7 cellular contexts compared by ENCODE assay signal in the genomic region with DNA sequence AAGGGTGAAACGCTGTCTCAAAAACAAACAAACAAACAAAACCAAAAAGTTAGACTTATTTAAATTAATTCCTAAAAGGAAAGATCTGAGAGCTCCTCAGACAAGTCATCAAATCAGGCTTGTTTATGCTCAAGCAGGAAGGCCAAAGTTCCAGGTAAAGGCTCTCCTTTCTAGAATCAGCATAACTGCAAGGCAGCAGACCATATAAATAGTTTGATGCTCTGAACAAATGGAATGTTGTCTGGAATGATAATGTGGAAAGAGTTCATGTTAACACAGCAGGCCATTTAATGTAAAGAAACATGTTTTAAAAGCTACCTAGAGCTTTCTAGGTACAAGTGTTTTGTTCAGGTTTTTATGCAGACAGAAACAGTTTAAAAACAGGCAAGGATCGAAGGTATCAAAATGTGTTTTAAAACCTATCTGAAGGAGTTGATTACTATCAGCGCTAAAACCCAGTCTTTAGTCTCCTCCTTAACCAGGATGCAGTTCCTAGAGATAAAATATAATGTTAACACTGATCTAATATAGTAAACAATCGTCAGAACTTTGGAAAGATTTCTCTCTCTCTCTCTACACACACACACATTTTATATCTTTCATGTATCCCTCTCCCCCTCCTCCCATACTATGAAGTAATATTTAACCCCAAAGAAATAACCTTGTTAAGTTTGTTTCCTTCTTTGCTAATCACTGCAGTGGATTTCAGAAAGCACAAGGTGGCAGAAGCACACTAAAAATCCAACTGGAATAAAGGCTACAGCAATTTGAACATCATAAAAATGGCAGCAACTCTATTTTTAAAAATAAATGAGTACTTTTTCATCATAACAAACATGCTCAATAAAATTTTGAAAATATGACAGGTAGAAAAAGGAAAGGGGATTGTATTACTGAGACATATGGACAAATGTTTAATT.
DNase-seq lines count a peak whose midpoint lies in the region; ATAC-seq, FAIRE-seq and TF ChIP-seq lines count a peak whose summit lies in the region.

No MANE protein-coding gene starts in this region.

- H3K9me3 ChIP-seq in K562 (replicated peaks; ENCODE audit: control insufficient read depth, insufficient read depth, low read depth, low read length), result no peaks in the 10 kb centered on the region
- no peaks in the 10 kb centered on the region for H3K9me3 ChIP-seq in HepG2 (ENCODE audit: low read length)

- peak; percentile 49 to 56 for TF ChIP-seq RAD21 in K562 (CRISPR knock-in tag; conservative IDR thresholded peaks at IDR 0.05 in 1 of 2, IDR thresholded peaks at IDR 0.05 in 1 of 2)
- peak; percentile 68 for TF ChIP-seq RAD21 in HepG2 (CRISPR knock-in tag; IDR thresholded peaks at IDR 0.05)

- no peaks in the 10 kb centered on the region for H3K4me1 Mint-ChIP-seq in activated CD8-positive, alpha-beta T cell treated with anti-CD3 and anti-CD28 coated beads for 36 hours (ENCODE audit: low read depth)

- no peak overlapping the region for H3K4me3 Mint-ChIP-seq in activated CD8-positive, alpha-beta T cell treated with anti-CD3 and anti-CD28 coated beads for 36 hours

- peak; percentile 71 for TF ChIP-seq CTCF in GM13976 (IDR thresholded peaks at IDR 0.05; ENCODE audit: borderline replicate concordance, control extremely low read depth, extremely low read depth, insufficient read depth, missing control alignments)
- TF ChIP-seq CTCF in LNCaP clone FGC (IDR thresholded peaks at IDR 0.05; ENCODE audit: control insufficient read depth, extremely low read depth, insufficient read depth), result peak; percentile 82
- peak; percentile 10 to 40 (median 19); a peak in 3 of 6 replicates for TF ChIP-seq CTCF in K562 (IDR thresholded peaks at IDR 0.05 in 2 of 3, conservative IDR thresholded peaks at IDR 0.05 in 1 of 3; ENCODE audit: insufficient read depth in 2 of 3, low read depth in 1 of 3, low read length in 3 of 3)
- peak; percentile 67 for TF ChIP-seq CTCF in HepG2 (CRISPR knock-in tag; IDR thresholded peaks at IDR 0.05)
- TF ChIP-seq CTCF in activated CD8-positive, alpha-beta T cell treated with anti-CD3 and anti-CD28 coated beads for 36 hours (IDR thresholded peaks at IDR 0.05), result no peak

- no peak overlapping the region for H3K4me3 ChIP-seq in LNCaP clone FGC (ENCODE audit: low read depth, low read length)
- H3K4me3 ChIP-seq in K562, result no peak overlapping the region
- no peak overlapping the region for H3K4me3 ChIP-seq in HepG2 (replicated peaks in 1 of 3; ENCODE audit: insufficient read depth in 1 of 3, low read depth in 2 of 3, low read length in 3 of 3)

- no peaks in the 10 kb centered on the region for H3K79me2 ChIP-seq in K562 (ENCODE audit: control insufficient read depth, insufficient read depth, low read length)
- H3K79me2 ChIP-seq in HepG2 (ENCODE audit: insufficient read depth, low read length), result no peaks in the 10 kb centered on the region

- no peaks in the 10 kb centered on the region for H3K9me1 ChIP-seq in K562 (ENCODE audit: control insufficient read depth, insufficient read depth, low read length)

- TF ChIP-seq EP300 in K562 (IDR thresholded peaks at IDR 0.05; ENCODE audit: low read length) (no peak), HepG2 (IDR thresholded peaks at IDR 0.05; ENCODE audit: low read depth in 2 of 2, low read length in 2 of 2) (no peak), HepG2 (CRISPR knock-in tag; IDR thresholded peaks at IDR 0.05; ENCODE audit: borderline replicate concordance) (no peak)

- POLR2A ChIA-PET in K562 (lab: Yijun Ruan, JAX) (no interaction called here), HepG2 (lab: Yijun Ruan, JAX) (no interaction called here)
- POLR2A ChIA-PET in activated CD8-positive, alpha-beta T cell treated with anti-CD3 and anti-CD28 coated beads for 36 hours (lab: Charles Lee), result no interaction called here

- H3K36me3 Mint-ChIP-seq in activated CD8-positive, alpha-beta T cell treated with anti-CD3 and anti-CD28 coated beads for 36 hours (ENCODE audit: low read depth), result no peaks in the 10 kb centered on the region

- no peak overlapping the region for H3K27ac Mint-ChIP-seq in activated CD8-positive, alpha-beta T cell treated with anti-CD3 and anti-CD28 coated beads for 36 hours

- H2AFZ ChIP-seq in K562 (ENCODE audit: low read depth, low read length) (no peak overlapping the region), HepG2 (ENCODE audit: low read length) (no peak overlapping the region)

- H3K4me2 ChIP-seq in K562 (ENCODE audit: insufficient read depth, low read length) (no peak overlapping the region), HepG2 (ENCODE audit: low read depth, low read length) (no peak overlapping the region)

- H3K27me3 Mint-ChIP-seq in activated CD8-positive, alpha-beta T cell treated with anti-CD3 and anti-CD28 coated beads for 36 hours, result peaks cover 1% of the 10 kb centered on the region

- DNase-seq in GM13976 (ENCODE audit: low spot score), result no peak
- DNase-seq in LNCaP clone FGC (ENCODE audit: low read depth), result peak; percentile 71
- DNase-seq in K562 (ENCODE audit: extremely low read depth in 1 of 4, low spot score in 3 of 4), result peak in 1 of 4 experiments; percentile 1
- DNase-seq in HepG2 (ENCODE audit: low spot score), result peak; percentile 62
- no peak for DNase-seq in cerebellar nuclear complex (lab: John Stamatoyannopoulos, UW)
- DNase-seq in activated CD8-positive, alpha-beta T cell treated with anti-CD3 and anti-CD28 coated beads for 36 hours, result no peak

- H3K9ac ChIP-seq in K562 (ENCODE audit: insufficient read depth in 1 of 2, low read depth in 2 of 2, low read length in 2 of 2) (no peak overlapping the region), HepG2 (ENCODE audit: insufficient read depth, low read depth, low read length) (0 out of 2 replicates have a peak overlapping the region, but pooled peaks have one; percentile 20)

- H4K20me1 ChIP-seq in K562 (replicated peaks; ENCODE audit: control insufficient read depth, insufficient read depth, low read length) (no peaks in the 10 kb centered on the region), HepG2 (ENCODE audit: insufficient read depth, low read length) (no peaks in the 10 kb centered on the region)

- intact Hi-C loops in K562 (cut with micrococcal nuclease) (loop anchor here (5.0 to 10.0 kb wide), 3 partner anchors 180 to 717 kb away; no protein-coding TSS in a partner anchor), HepG2 (cut with micrococcal nuclease; ENCODE audit: unreplicated experiment) (loop anchor here (1.0 to 2.0 kb wide), 2 partner anchors 183 to 632 kb away; no protein-coding TSS in a partner anchor)
- intact Hi-C loops in activated CD8-positive, alpha-beta T cell treated with anti-CD3 and anti-CD28 coated beads for 36 hours (cut with micrococcal nuclease), result no loop called here

- H3K36me3 ChIP-seq in K562 (ENCODE audit: control insufficient read depth, insufficient read depth, low read length), result no peaks in the 10 kb centered on the region
- H3K36me3 ChIP-seq in HepG2 (replicated peaks in 1 of 2; ENCODE audit: control insufficient read depth in 1 of 2, insufficient read depth in 2 of 2, low read length in 2 of 2), result peaks cover 6 to 8% of the 10 kb centered on the region in 2 experiments; a peak in 4 of 5 replicates

- no peaks in the 10 kb centered on the region for H3K4me1 ChIP-seq in K562 (replicated peaks in 1 of 2; ENCODE audit: control insufficient read depth in 2 of 2, insufficient read depth in 2 of 2, low read length in 2 of 2)
- H3K4me1 ChIP-seq in HepG2 (ENCODE audit: insufficient read depth, low read length), result peaks cover 82% of the 10 kb centered on the region

- no peak for TF ChIP-seq POLR2A in K562 (conservative IDR thresholded peaks at IDR 0.05)
- no peak for TF ChIP-seq POLR2A in HepG2 (IDR thresholded peaks at IDR 0.05; ENCODE audit: insufficient read depth in 1 of 2, low read depth in 2 of 2, low read length in 2 of 2)

- H3K9me3 Mint-ChIP-seq in activated CD8-positive, alpha-beta T cell treated with anti-CD3 and anti-CD28 coated beads for 36 hours, result no peaks in the 10 kb centered on the region

- no TSS peak for BruUV-seq in K562 (replicated peaks; lab: Mats Ljungman, UMichigan)
- BruUV-seq in HepG2 (replicated peaks; lab: Mats Ljungman, UMichigan), result no TSS peak

- FAIRE-seq in K562 (lab: Jason Lieb, UNC) (no peak), HepG2 (lab: Jason Lieb, UNC) (peak; percentile 44)

- CTCF ChIA-PET in K562 (lab: Yijun Ruan, JAX; ENCODE audit: low intra/inter-chr PET ratio) (interaction anchor here (0.6 to 0.9 kb wide), 4 partner anchors 147 to 1208 kb away, joined by 3 to 4 read pairs (median 3); no protein-coding TSS in a partner anchor), HepG2 (lab: Yijun Ruan, JAX; ENCODE audit: low intra/inter-chr PET ratio, low total read pairs) (interaction anchor here (1.2 to 2.7 kb wide), 2 partner anchors 183 to 714 kb away, joined by 3 to 21 read pairs; no protein-coding TSS in a partner anchor)
- CTCF ChIA-PET in activated CD8-positive, alpha-beta T cell treated with anti-CD3 and anti-CD28 coated beads for 36 hours (lab: Charles Lee), result interaction anchor here (1.0 to 1.2 kb wide), 2 partner anchors 10 to 714 kb away, joined by 3 to 4 read pairs; no protein-coding TSS in a partner anchor

- no peak for ATAC-seq in K562
- no peak for ATAC-seq in HepG2
- ATAC-seq in GM18498 (IDR thresholded peaks at IDR 0.05; ENCODE audit: unreplicated experiment), result no peak
- no peak for ATAC-seq in activated CD8-positive, alpha-beta T cell treated with anti-CD3 and anti-CD28 coated beads for 36 hours

- in situ Hi-C loops in GM13976 (cut with MboI; ENCODE audit: low sequenced_read_pairs, unreplicated experiment), result loop anchor here (10.0 to 25.0 kb wide), 2 partner anchors 180 to 632 kb away; no protein-coding TSS in a partner anchor
- in situ Hi-C loops in K562 (cut with MboI), result no loop called here
- in situ Hi-C loops in HepG2 (cut with HindIII; ENCODE audit: extremely low pct_ligation_motif_present, low pct_unique_long_range_greater_than_20kb), result loop anchor here (5.0 to 25.0 kb wide), 2 partner anchors 132 to 182 kb away; partner anchors contain the start of gene PAWR

- whole genome bisulfite sequencing in K562 (ENCODE audit: insufficient coverage, low coverage, missing lambda C conversion rate), result 1% methylated on average over 4 of the region's 4 CpGs
- WGBS in HepG2 (ENCODE audit: low lambda C conversion rate), result 91% methylated on average over 4 of the region's 4 CpGs

- no peak overlapping the region for H3K27ac ChIP-seq in K562 (ENCODE audit: extremely low read depth, low read depth, low read length)
- peak overlapping the region; percentile 49 for H3K27ac ChIP-seq in HepG2 (ENCODE audit: extremely low read length, insufficient read depth, low read length)

- no peaks in the 10 kb centered on the region for H3K27me3 ChIP-seq in K562 (ENCODE audit: control insufficient read depth in 2 of 2, insufficient read depth in 2 of 2, low read length in 2 of 2)
- no peaks in the 10 kb centered on the region for H3K27me3 ChIP-seq in HepG2 (ENCODE audit: control insufficient read depth in 1 of 2, insufficient read depth in 2 of 2, low read length in 2 of 2)

TF ChIP-seq in K562, 482 proteins besides CTCF, POLR2A, EP300 and RAD21 (continues in another document):
- TF ChIP-seq SMAD3 (CRISPR knock-in tag; conservative IDR thresholded peaks at IDR 0.05) (no peak), FOXJ3 (CRISPR knock-in tag; IDR thresholded peaks at IDR 0.05) (no peak)

Comparison
In these comparisons a context has a peak if more than half of its experiments do, and no peak if none do; other contexts are left out.
1. DNase-seq: peak in LNCaP clone FGC (single experiment) and HepG2 (single experiment); none in GM13976 (single experiment), cerebellar nuclear complex (0 of 2) and activated CD8-positive, alpha-beta T cell treated with anti-CD3 and anti-CD28 coated beads for 36 hours (single experiment).